In the genomic region with DNA sequence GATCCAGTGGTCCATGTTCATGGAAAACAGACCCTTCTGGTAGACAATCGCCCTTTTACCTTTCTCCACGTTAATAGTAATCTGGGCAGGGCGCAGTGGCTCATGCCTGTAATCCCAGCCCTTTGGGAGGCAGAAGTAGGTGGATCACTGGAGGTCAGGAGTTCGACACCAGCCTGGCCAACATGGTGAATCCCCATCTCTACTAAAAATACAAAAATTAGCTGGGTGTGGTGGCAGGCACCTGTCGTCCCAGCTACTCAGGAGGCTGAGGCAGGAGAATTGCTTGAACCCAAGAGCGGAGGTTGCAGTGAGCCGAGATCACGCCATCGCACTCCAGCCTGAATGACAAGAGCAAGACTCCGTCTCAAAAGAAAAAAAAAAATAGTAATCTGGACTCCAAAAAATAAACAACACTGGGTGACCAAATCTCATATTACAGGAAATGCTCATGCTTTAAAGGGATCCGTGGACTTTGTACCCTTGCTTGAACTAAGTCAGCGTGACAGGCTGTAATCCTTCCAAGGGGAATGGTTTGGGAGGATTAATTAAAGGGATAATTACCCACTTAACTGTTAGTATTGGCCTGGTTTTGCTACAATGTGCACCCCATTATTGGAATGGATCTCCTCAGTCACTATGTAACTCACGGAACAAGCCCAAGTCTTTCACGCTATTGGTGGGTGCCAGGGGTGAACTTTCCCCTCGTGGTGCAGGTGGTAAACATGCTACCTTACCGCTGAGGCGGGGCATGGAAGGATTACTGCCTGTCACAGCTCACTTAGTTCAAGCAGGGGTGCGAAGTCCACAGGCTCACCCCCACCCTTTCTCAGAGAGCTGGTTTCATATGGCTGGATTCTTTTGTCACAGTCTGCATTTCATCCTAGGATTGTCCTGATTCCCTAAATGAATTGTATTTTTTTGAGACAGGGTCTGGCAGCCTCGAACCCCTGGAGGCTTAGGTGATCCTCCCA, we compare ENCODE assay signal across 1 cellular context.
TF ChIP-seq lines count a peak whose summit lies in the region.

No MANE protein-coding gene starts in this region.

TF ChIP-seq in HepG2, 621 proteins besides CTCF, POLR2A, EP300 and RAD21 (continued from another document and continues in another):
- TF ChIP-seq ZNF512B (CRISPR knock-in tag; IDR thresholded peaks at IDR 0.05; ENCODE audit: borderline replicate concordance): peak; percentile 62; the same call in 1 of the 2 replicates
- peak; percentile 94 for TF ChIP-seq SAP130 (CRISPR knock-in tag; IDR thresholded peaks at IDR 0.05; ENCODE audit: low read depth)
- TF ChIP-seq TOE1 (CRISPR knock-in tag; IDR thresholded peaks at IDR 0.05): peak; percentile 94
- no peak for TF ChIP-seq AGO2 (optimal IDR thresholded peaks at IDR 0.05; ENCODE audit: low read depth, low read length)
- TF ChIP-seq ZNF776 (CRISPR knock-in tag; IDR thresholded peaks at IDR 0.05): no peak
- peak; percentile 88 for TF ChIP-seq MXD4 (CRISPR knock-in tag; IDR thresholded peaks at IDR 0.05)
- no peak for TF ChIP-seq NFE2L1 (CRISPR knock-in tag; IDR thresholded peaks at IDR 0.05; ENCODE audit: borderline replicate concordance)
- TF ChIP-seq TMF1 (CRISPR knock-in tag; IDR thresholded peaks at IDR 0.05; ENCODE audit: low read depth): peak; percentile 55; the same call in 1 of the 2 replicates
- peak; percentile 84 for TF ChIP-seq KDM1A (CRISPR knock-in tag; IDR thresholded peaks at IDR 0.05)
- TF ChIP-seq XRCC5 (optimal IDR thresholded peaks at IDR 0.05; ENCODE audit: low read length): peak; percentile 72
- TF ChIP-seq ZFP36 (IDR thresholded peaks at IDR 0.05; ENCODE audit: borderline replicate concordance, low read depth, low read length, partially characterized antibody): no peak
- TF ChIP-seq ZNF674 (CRISPR knock-in tag; IDR thresholded peaks at IDR 0.05; ENCODE audit: low read depth): no peak
- TF ChIP-seq ZSCAN25 (CRISPR knock-in tag; IDR thresholded peaks at IDR 0.05): peak; percentile 62; the same call in 1 of the 2 replicates
- TF ChIP-seq UBTF (CRISPR knock-in tag; IDR thresholded peaks at IDR 0.05): peak; percentile 50; the same call in 1 of the 2 replicates
- TF ChIP-seq, protein P1, sequence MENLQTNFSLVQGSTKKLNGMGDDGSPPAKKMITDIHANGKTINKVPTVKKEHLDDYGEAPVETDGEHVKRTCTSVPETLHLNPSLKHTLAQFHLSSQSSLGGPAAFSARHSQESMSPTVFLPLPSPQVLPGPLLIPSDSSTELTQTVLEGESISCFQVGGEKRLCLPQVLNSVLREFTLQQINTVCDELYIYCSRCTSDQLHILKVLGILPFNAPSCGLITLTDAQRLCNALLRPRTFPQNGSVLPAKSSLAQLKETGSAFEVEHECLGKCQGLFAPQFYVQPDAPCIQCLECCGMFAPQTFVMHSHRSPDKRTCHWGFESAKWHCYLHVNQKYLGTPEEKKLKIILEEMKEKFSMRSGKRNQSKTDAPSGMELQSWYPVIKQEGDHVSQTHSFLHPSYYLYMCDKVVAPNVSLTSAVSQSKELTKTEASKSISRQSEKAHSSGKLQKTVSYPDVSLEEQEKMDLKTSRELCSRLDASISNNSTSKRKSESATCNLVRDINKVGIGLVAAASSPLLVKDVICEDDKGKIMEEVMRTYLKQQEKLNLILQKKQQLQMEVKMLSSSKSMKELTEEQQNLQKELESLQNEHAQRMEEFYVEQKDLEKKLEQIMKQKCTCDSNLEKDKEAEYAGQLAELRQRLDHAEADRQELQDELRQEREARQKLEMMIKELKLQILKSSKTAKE (CRISPR knock-in tag; IDR thresholded peaks at IDR 0.05; ENCODE audit: borderline replicate concordance): peak; percentile 64; the same call in 1 of the 2 replicates
- peak; percentile 74; the same call in 1 of the 2 replicates for TF ChIP-seq HNF1A (IDR thresholded peaks at IDR 0.05; ENCODE audit: low read depth)
- TF ChIP-seq HNF1A (CRISPR knock-in tag; IDR thresholded peaks at IDR 0.05; ENCODE audit: borderline replicate concordance): peak; percentile 92; the same call in 1 of the 2 replicates
- TF ChIP-seq, protein P2, sequence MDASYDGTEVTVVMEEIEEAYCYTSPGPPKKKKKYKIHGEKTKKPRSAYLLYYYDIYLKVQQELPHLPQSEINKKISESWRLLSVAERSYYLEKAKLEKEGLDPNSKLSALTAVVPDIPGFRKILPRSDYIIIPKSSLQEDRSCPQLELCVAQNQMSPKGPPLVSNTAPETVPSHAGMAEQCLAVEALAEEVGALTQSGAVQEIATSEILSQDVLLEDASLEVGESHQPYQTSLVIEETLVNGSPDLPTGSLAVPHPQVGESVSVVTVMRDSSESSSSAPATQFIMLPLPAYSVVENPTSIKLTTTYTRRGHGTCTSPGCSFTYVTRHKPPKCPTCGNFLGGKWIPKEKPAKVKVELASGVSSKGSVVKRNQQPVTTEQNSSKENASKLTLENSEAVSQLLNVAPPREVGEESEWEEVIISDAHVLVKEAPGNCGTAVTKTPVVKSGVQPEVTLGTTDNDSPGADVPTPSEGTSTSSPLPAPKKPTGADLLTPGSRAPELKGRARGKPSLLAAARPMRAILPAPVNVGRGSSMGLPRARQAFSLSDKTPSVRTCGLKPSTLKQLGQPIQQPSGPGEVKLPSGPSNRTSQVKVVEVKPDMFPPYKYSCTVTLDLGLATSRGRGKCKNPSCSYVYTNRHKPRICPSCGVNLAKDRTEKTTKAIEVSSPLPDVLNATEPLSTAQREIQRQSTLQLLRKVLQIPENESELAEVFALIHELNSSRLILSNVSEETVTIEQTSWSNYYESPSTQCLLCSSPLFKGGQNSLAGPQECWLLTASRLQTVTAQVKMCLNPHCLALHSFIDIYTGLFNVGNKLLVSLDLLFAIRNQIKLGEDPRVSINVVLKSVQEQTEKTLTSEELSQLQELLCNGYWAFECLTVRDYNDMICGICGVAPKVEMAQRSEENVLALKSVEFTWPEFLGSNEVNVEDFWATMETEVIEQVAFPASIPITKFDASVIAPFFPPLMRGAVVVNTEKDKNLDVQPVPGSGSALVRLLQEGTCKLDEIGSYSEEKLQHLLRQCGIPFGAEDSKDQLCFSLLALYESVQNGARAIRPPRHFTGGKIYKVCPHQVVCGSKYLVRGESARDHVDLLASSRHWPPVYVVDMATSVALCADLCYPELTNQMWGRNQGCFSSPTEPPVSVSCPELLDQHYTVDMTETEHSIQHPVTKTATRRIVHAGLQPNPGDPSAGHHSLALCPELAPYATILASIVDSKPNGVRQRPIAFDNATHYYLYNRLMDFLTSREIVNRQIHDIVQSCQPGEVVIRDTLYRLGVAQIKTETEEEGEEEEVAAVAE (CRISPR knock-in tag; IDR thresholded peaks at IDR 0.05; ENCODE audit: borderline replicate concordance): peak; percentile 95
- TF ChIP-seq HOMEZ (CRISPR knock-in tag; IDR thresholded peaks at IDR 0.05; ENCODE audit: low read depth): peak; percentile 79; the same call in 1 of the 2 replicates
- TF ChIP-seq, protein P3, sequence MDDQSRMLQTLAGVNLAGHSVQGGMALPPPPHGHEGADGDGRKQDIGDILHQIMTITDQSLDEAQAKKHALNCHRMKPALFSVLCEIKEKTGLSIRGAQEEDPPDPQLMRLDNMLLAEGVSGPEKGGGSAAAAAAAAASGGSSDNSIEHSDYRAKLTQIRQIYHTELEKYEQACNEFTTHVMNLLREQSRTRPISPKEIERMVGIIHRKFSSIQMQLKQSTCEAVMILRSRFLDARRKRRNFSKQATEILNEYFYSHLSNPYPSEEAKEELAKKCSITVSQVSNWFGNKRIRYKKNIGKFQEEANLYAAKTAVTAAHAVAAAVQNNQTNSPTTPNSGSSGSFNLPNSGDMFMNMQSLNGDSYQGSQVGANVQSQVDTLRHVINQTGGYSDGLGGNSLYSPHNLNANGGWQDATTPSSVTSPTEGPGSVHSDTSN (CRISPR knock-in tag; IDR thresholded peaks at IDR 0.05; ENCODE audit: borderline replicate concordance): no peak
- TF ChIP-seq AKAP8 (CRISPR knock-in tag; IDR thresholded peaks at IDR 0.05): peak; percentile 79; the same call in 1 of the 2 replicates
- no peak for TF ChIP-seq CBX2 (IDR thresholded peaks at IDR 0.05; ENCODE audit: low read depth, low read length)
- TF ChIP-seq CBX2 (CRISPR knock-in tag; IDR thresholded peaks at IDR 0.05; ENCODE audit: low read depth): no peak
- TF ChIP-seq FOXK1 (CRISPR knock-in tag; IDR thresholded peaks at IDR 0.05; ENCODE audit: borderline replicate concordance, low read depth): peak; percentile 95
- no peak for TF ChIP-seq THYN1 (CRISPR knock-in tag; IDR thresholded peaks at IDR 0.05; ENCODE audit: borderline replicate concordance, low read depth)
- no peak; the same call in 1 of the 2 replicates for TF ChIP-seq LRRFIP1 (CRISPR knock-in tag; conservative IDR thresholded peaks at IDR 0.05)
